Comparison of ENCODE assay signal across 20 cellular contexts in the genomic region with DNA sequence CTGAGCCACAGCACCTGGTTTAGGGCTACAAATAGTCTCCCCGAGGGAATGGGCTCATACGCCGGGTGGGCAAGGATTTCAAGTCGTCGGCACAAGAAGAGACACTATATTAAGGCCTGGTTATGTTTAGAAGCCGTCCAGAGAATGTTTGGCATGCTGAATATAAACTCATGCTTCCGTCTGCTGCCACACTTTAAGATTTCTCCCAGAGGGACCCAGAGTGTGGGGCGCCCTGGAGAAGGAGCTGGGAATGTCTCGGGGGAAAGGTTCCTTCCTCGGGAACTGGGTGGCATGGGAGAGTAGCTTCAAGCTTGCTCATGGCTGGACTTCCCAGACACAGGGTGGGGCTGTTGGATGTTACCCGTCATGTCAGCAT.
DNase-seq lines count a peak whose midpoint lies in the region; ATAC-seq and TF ChIP-seq lines count a peak whose summit lies in the region.
"Had no signal": no experiment of that assay in that cellular context is flagged by ENCODE, and none has a peak within 500 bp of the region (broad histone marks: within the 10 kb centered on the region; RNA-seq: fewer than 3 reads in every experiment).

No MANE protein-coding gene starts in this region.

- H3K9me3 Mint-ChIP-seq in chondrocyte (ENCODE audit: low read depth), result no peaks in the 10 kb centered on the region
- H3K9me3 Mint-ChIP-seq: activated T-cell treated with anti-CD3 and anti-CD28 coated beads, Interleukin-2, amount 50 U/mL, for 24 hours; CD4-positive, alpha-beta memory T cell; natural killer cell treated with Interleukin-12 subunit alpha and Interleukin-12 subunit beta and Interleukin-15 and Interleukin-18, amount 100 ng/mL, for 72 hours; T-helper 1 cell treated with Interleukin-12 subunit alpha and Interleukin-12 subunit beta and Interleukin-4 antibody, amounts not matched to agents 30 μg/mL and 1 μg/mL, for 36 hours had no signal

- H3K4me1 ChIP-seq in psoas muscle (peaks cover 12% of the 10 kb centered on the region), uterus (peaks cover 0 to 2% of the 10 kb centered on the region in 2 donors)
- H3K4me1 ChIP-seq: colonic mucosa, parathyroid adenoma had no signal

- H3K27me3 ChIP-seq in psoas muscle (ENCODE audit: insufficient read depth in 3 of 3, low read length in 2 of 3) (no peaks in the 10 kb centered on the region), uterus (no peaks in the 10 kb centered on the region)
- H3K27me3 ChIP-seq: brain microvascular endothelial cell, colonic mucosa had no signal

- no peak for TF ChIP-seq POLR2A in uterus (IDR thresholded peaks at IDR 0.05)

- H3K36me3 ChIP-seq in psoas muscle (ENCODE audit: insufficient read depth in 1 of 2, low read depth in 1 of 2) (no peaks in the 10 kb centered on the region), uterus (no peaks in the 10 kb centered on the region)
- H3K36me3 ChIP-seq: brain microvascular endothelial cell, colonic mucosa had no signal

- WGBS in psoas muscle, 3 donors, result 48 to 60% (median 52%) methylated on average over 11 of the region's 11 CpGs

- H3K9me3 ChIP-seq in psoas muscle (no peaks in the 10 kb centered on the region), uterus (no peaks in the 10 kb centered on the region)
- H3K9me3 ChIP-seq: colonic mucosa had no signal

- intact Hi-C loops in left ventricle myocardium superior (cut with micrococcal nuclease) (no loop called here), psoas muscle (cut with DNase I) (no loop called here), uterus (cut with DNase I; ENCODE audit: low total_unique reads) (no loop called here)

- H3K4me3 Mint-ChIP-seq in chondrocyte (ENCODE audit: unreplicated experiment), result no peak overlapping the region
- H3K4me3 Mint-ChIP-seq: activated T-cell treated with anti-CD3 and anti-CD28 coated beads, Interleukin-2, amount 50 U/mL, for 24 hours; CD4-positive, alpha-beta memory T cell; natural killer cell treated with Interleukin-12 subunit alpha and Interleukin-12 subunit beta and Interleukin-15 and Interleukin-18, amount 100 ng/mL, for 72 hours; T-helper 1 cell treated with Interleukin-12 subunit alpha and Interleukin-12 subunit beta and Interleukin-4 antibody, amounts not matched to agents 30 μg/mL and 1 μg/mL, for 36 hours had no signal

- H3K27me3 Mint-ChIP-seq in chondrocyte (ENCODE audit: low read depth), result no peaks in the 10 kb centered on the region

- peak overlapping the region; percentile 94 for H3K27ac Mint-ChIP-seq in chondrocyte (ENCODE audit: unreplicated experiment)
- H3K27ac Mint-ChIP-seq: activated T-cell treated with anti-CD3 and anti-CD28 coated beads, Interleukin-2, amount 50 U/mL, for 24 hours; CD4-positive, alpha-beta memory T cell; natural killer cell treated with Interleukin-12 subunit alpha and Interleukin-12 subunit beta and Interleukin-15 and Interleukin-18, amount 100 ng/mL, for 72 hours; T-helper 1 cell treated with Interleukin-12 subunit alpha and Interleukin-12 subunit beta and Interleukin-4 antibody, amounts not matched to agents 30 μg/mL and 1 μg/mL, for 36 hours had no signal

- no peak overlapping the region for H3K27ac ChIP-seq in psoas muscle
- peak overlapping the region; percentile 41 to 46 for H3K27ac ChIP-seq in uterus
- H3K27ac ChIP-seq: brain microvascular endothelial cell, colonic mucosa, parathyroid adenoma, SK-N-MC had no signal

- ATAC-seq in left ventricle myocardium superior, result peak; percentile 4
- ATAC-seq in psoas muscle, result peak; percentile 16 to 63 (median 48)
- ATAC-seq: natural killer cell treated with Interleukin-12 subunit alpha and Interleukin-12 subunit beta and Interleukin-15 and Interleukin-18, amount 100 ng/mL, for 72 hours had no signal

- no peaks in the 10 kb centered on the region for H3K36me3 Mint-ChIP-seq in chondrocyte (ENCODE audit: low read depth)
- H3K36me3 Mint-ChIP-seq: CD4-positive, alpha-beta memory T cell; natural killer cell treated with Interleukin-12 subunit alpha and Interleukin-12 subunit beta and Interleukin-15 and Interleukin-18, amount 100 ng/mL, for 72 hours had no signal

- no peak for DNase-seq in chondrocyte (ENCODE audit: low spot score)
- no peak for DNase-seq in left ventricle myocardium superior
- no peak for DNase-seq in psoas muscle
- no peak for DNase-seq in uterus
- no peak for DNase-seq in germinal center (ENCODE audit: low spot score)
- DNase-seq in activated CD4-positive, alpha-beta T cell treated with anti-CD3 and anti-CD28 coated beads, Interleukin-2, amount 50 U/mL, for 1 hour, result no peak
- no peak for DNase-seq in effector CD8-positive, alpha-beta T cell (lab: John Stamatoyannopoulos, UW)
- DNase-seq: activated naive CD4-positive, alpha-beta T cell; activated T-cell treated with anti-CD3 and anti-CD28 coated beads, Interleukin-2, amount 50 U/mL, for 24 hours; CD4-positive, alpha-beta memory T cell; colonic mucosa; DMS 273 treated with DMSO at 0.1 percent for 48 hours; glutamatergic neuron; NCI-H2029 treated with DMSO at 0.1 percent for 48 hours; NCI-H2227 treated with DMSO at 0.1 percent for 48 hours had no signal

- H3K4me1 Mint-ChIP-seq in chondrocyte (ENCODE audit: low read depth), result peaks cover 55% of the 10 kb centered on the region
- H3K4me1 Mint-ChIP-seq: CD4-positive, alpha-beta memory T cell had no signal

- H3K4me3 ChIP-seq in psoas muscle (no peak overlapping the region), uterus (no peak overlapping the region)
- H3K4me3 ChIP-seq: colonic mucosa, SK-N-MC had no signal

- TF ChIP-seq CTCF in chondrocyte (IDR thresholded peaks at IDR 0.05) (peak; percentile 11), psoas muscle (IDR thresholded peaks at IDR 0.05) (no peak), uterus (IDR thresholded peaks at IDR 0.05) (no peak)
